In the genomic region with DNA sequence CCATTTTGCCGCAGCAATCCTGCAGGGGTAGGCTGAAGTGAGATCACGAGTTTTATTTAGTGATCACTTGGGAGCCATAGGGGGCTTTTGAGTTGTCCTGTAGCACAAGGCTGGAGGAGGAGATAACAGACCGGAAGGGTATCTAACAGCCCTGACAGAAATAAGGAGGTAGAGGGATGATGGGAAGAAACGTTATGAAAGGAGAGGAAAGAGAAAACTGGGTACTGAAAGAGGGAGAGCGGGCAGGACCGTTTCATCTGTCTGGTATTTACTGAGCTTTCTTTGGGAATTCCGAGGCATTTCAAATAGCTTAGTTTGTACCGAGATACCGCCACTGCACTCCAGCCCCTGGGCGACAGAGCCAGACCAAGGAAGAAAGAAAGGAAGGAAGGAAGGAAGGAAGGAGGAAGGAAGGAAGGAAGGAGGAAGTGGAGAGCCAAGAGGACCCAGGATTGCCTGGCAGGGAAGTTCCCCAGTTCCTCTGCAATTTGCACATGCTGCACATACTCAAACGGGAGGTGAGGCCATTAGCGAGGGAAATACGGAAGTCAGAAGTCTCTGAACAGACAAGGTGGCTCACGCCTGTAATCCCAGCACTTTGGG, we compare ENCODE assay signal across 1 cellular context.
TF ChIP-seq lines count a peak whose summit lies in the region.

No MANE protein-coding gene starts in this region.

TF ChIP-seq in IMR-90, 13 proteins besides CTCF, POLR2A, EP300 and RAD21 (continued from another document):
- TF ChIP-seq, protein P1, sequence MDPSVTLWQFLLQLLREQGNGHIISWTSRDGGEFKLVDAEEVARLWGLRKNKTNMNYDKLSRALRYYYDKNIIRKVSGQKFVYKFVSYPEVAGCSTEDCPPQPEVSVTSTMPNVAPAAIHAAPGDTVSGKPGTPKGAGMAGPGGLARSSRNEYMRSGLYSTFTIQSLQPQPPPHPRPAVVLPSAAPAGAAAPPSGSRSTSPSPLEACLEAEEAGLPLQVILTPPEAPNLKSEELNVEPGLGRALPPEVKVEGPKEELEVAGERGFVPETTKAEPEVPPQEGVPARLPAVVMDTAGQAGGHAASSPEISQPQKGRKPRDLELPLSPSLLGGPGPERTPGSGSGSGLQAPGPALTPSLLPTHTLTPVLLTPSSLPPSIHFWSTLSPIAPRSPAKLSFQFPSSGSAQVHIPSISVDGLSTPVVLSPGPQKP (IDR thresholded peaks at IDR 0.05; ENCODE audit: borderline replicate concordance, low read depth, low read length) = no peak
- no peak for TF ChIP-seq NFE2L2 (IDR thresholded peaks at IDR 0.05; ENCODE audit: low read depth, low read length)
- TF ChIP-seq CHD1 (IDR thresholded peaks at IDR 0.05; ENCODE audit: low read depth, low read length) = no peak
